Comparison of ENCODE assay signal across 8 cellular contexts in genomic region chr9:127785023-127785932, GRCh38. TPM values are rescaled to one million over a fixed set of nuclear protein-coding genes. Genes with fewer than 3 reads are reported as not detected.
DNase-seq lines count a peak whose midpoint lies in the region; ATAC-seq and TF ChIP-seq lines count a peak whose summit lies in the region.

No MANE protein-coding gene starts in this region.

- H3K27ac Mint-ChIP-seq in T-cell (peak overlapping the region; percentile 96 to 97), progenitor cell of endocrine pancreas (peak overlapping the region; percentile 82)

- H3K27ac ChIP-seq in adrenal gland (peak overlapping the region; percentile 40 to 99 (median 96)), heart right ventricle (peak overlapping the region; percentile 88 to 99 (median 98))

- H3K36me3 Mint-ChIP-seq in T-cell = peaks cover 19% of the 10 kb centered on the region
- H3K36me3 Mint-ChIP-seq in progenitor cell of endocrine pancreas (ENCODE audit: insufficient read depth) = peaks cover 14% of the 10 kb centered on the region

- 0 to 1% (median 1%) methylated on average over 16 to 115 of the region's 123 CpGs; no CpG with 5 or more reads in 1 of the 4 donors for WGBS in adrenal gland, 4 donors
- WGBS in heart right ventricle, 2 donors = 0 to 1% methylated on average over 52 to 107 of the region's 123 CpGs

- peak overlapping the region; percentile 68 to 91 (median 88) for H3K4me3 Mint-ChIP-seq in T-cell
- H3K4me3 Mint-ChIP-seq in progenitor cell of endocrine pancreas (ENCODE audit: low read depth) = peak overlapping the region; percentile 88

- TF ChIP-seq CTCF in GM12874 (IDR thresholded peaks at IDR 0.05; ENCODE audit: insufficient read depth, low read depth, low read length) = peak; percentile 91
- peak; percentile 75 to 95 (median 93) for TF ChIP-seq CTCF in adrenal gland (IDR thresholded peaks at IDR 0.05)
- peak; percentile 90 to 96 (median 92) for TF ChIP-seq CTCF in heart right ventricle (IDR thresholded peaks at IDR 0.05)
- peak; percentile 91 for TF ChIP-seq CTCF in progenitor cell of endocrine pancreas (IDR thresholded peaks at IDR 0.05; ENCODE audit: unreplicated experiment)

- H3K4me1 Mint-ChIP-seq in T-cell = peaks cover 67 to 74% (median 70%) of the 10 kb centered on the region in 3 donors
- H3K4me1 Mint-ChIP-seq in progenitor cell of endocrine pancreas (ENCODE audit: low read depth) = peaks cover 6% of the 10 kb centered on the region

- CTCF ChIA-PET in T-cell (lab: Charles Lee) = interaction anchor here (0.6 to 2.2 kb wide), 17 partner anchors 9 to 282 kb away, joined by 3 to 31 read pairs (median 3); partner anchors contain the start of genes NAIF1 (in 1 of the 2), SLC25A25 (in 1 of the 2) and TOR2A (in 1 of the 2)

- H3K9me3 ChIP-seq in adrenal gland (replicated peaks in 1 of 3) (no peaks in the 10 kb centered on the region), heart right ventricle (no peaks in the 10 kb centered on the region)

- DNase-seq in NCI-H1105 (lab: John Stamatoyannopoulos, UW) (peak; percentile 77), T-cell (peak; percentile 72 to 92 (median 85)), adrenal gland (peak; percentile 82 to 94 (median 89)), heart right ventricle (peak; percentile 89 to 92), progenitor cell of endocrine pancreas (ENCODE audit: low spot score, unreplicated experiment) (peak; percentile 90), ureter (ENCODE audit: low spot score) (peak; percentile 90)

- peak in 1 of 2 donors; percentile 55 for TF ChIP-seq POLR2A in adrenal gland (IDR thresholded peaks at IDR 0.05)

- ATAC-seq in HG02642 (IDR thresholded peaks at IDR 0.05; ENCODE audit: poor library complexity, unreplicated experiment) (peak; percentile 53), T-cell (replicated peaks in 1 of 4) (peak; percentile 59 to 67 (median 60)), heart right ventricle (peak; percentile 62 to 78 (median 70))

- POLR2A ChIA-PET in T-cell (lab: Charles Lee) = interaction anchor here in 1 of 2 donors (0.6 to 1.0 kb wide), 3 partner anchors 121 to 337 kb away, joined by 4 to 7 read pairs (median 7); partner anchors contain the start of gene ST6GALNAC4

- H3K9me3 Mint-ChIP-seq in T-cell (no peaks in the 10 kb centered on the region), progenitor cell of endocrine pancreas (ENCODE audit: low read depth) (no peaks in the 10 kb centered on the region)

- peak overlapping the region in 2 of 4 donors; percentile 72 to 100 for H3K4me3 ChIP-seq in adrenal gland
- peak overlapping the region; percentile 19 to 100 (median 97) for H3K4me3 ChIP-seq in heart right ventricle

- H3K4me1 ChIP-seq in adrenal gland (replicated peaks in 1 of 2) = peaks cover 12 to 42% of the 10 kb centered on the region in 2 donors
- peaks cover 9 to 82% (median 52%) of the 10 kb centered on the region in 9 donors for H3K4me1 ChIP-seq in heart right ventricle

- H3K27me3 Mint-ChIP-seq in T-cell (no peaks in the 10 kb centered on the region), progenitor cell of endocrine pancreas (no peaks in the 10 kb centered on the region)

- H3K27me3 ChIP-seq in adrenal gland = no peaks in the 10 kb centered on the region
- no peaks in the 10 kb centered on the region for H3K27me3 ChIP-seq in heart right ventricle

- intact Hi-C loops in adrenal gland (cut with DNase I) = no loop called here
- intact Hi-C loops in heart right ventricle (cut with DNase I) = loop anchor here in 9 of 10 donors (1.0 to 10.0 kb wide), 9 partner anchors 48 to 198 kb away; partner anchors contain the start of genes ST6GALNAC4 (in 3 of the 9) and TOR2A (in 3 of the 9)

- H3K36me3 ChIP-seq in adrenal gland (replicated peaks in 1 of 2) (peaks cover 0 to 37% of the 10 kb centered on the region in 2 donors), heart right ventricle (peaks cover 0 to 36% (median 28%) of the 10 kb centered on the region in 9 donors)

RNA-seq across cellular contexts. Expression of gene CDK9, which starts 0.6 kb away (rescaled TPM):
- total RNA-seq in T-cell (100 to 1,000 TPM; 108 to 159 (median 147) TPM), adrenal gland (100 to 1,000 TPM in 6 of 8 donors, 10 to 100 TPM in 2; 81.8 to 238 (median 117) TPM), heart right ventricle (10 to 100 TPM; 30.9 to 59.0 (median 44.1) TPM), progenitor cell of endocrine pancreas (90.9 and 100 TPM in 2 replicates), ureter (81.0 TPM)
- polyA plus RNA-seq in adrenal gland (100 to 1,000 TPM in 2 of 3 donors, 10 to 100 TPM in 1; 64.0 to 202 (median 166) TPM), heart right ventricle (10 to 100 TPM; 32.5 to 47.7 TPM)

RNA-seq across cellular contexts. Expression of gene SH2D3C, which starts 6.8 kb away (rescaled TPM):
- total RNA-seq in T-cell = 10 to 100 TPM; 31.6 to 48.7 (median 47.7) TPM
- total RNA-seq in adrenal gland = 10 to 100 TPM in 4 of 8 donors, 1 to 10 TPM in 4; 4.4 to 14.2 (median 10.3) TPM
- 10 to 100 TPM in 2 of 3 donors, 1 to 10 TPM in 1; 2.1 to 27.1 (median 19.1) TPM for polyA plus RNA-seq in adrenal gland
- 10 to 100 TPM; 10.9 to 26.0 (median 17.7) TPM for total RNA-seq in heart right ventricle
- 10 to 100 TPM; 30.1 to 36.7 TPM for polyA plus RNA-seq in heart right ventricle
- 2.0 and 2.6 TPM in 2 replicates for total RNA-seq in progenitor cell of endocrine pancreas
- total RNA-seq in ureter = 15.7 TPM

RNA-seq across cellular contexts. Expression of gene FPGS, which starts 17.4 kb away (rescaled TPM):
- total RNA-seq in T-cell = 100 to 1,000 TPM in 3 of 5 donors, 10 to 100 TPM in 2; 78.4 to 151 (median 139) TPM
- total RNA-seq in adrenal gland = 100 to 1,000 TPM in 5 of 8 donors, 10 to 100 TPM in 3; 58.7 to 359 (median 120) TPM
- polyA plus RNA-seq in adrenal gland = 100 to 1,000 TPM in 2 of 3 donors, 10 to 100 TPM in 1; 59.6 to 176 (median 144) TPM
- 10 to 100 TPM; 40.2 to 58.5 (median 46.5) TPM for total RNA-seq in heart right ventricle
- polyA plus RNA-seq in heart right ventricle = 10 to 100 TPM; 40.7 to 45.5 TPM
- total RNA-seq in progenitor cell of endocrine pancreas = 75.0 and 78.4 TPM in 2 replicates
- 115 TPM for total RNA-seq in ureter

RNA-seq across cellular contexts. Expression of gene TOR2A, which starts 50.2 kb away (rescaled TPM):
- total RNA-seq in T-cell (10 to 100 TPM in 3 of 5 donors, 1 to 10 TPM in 2; 7.7 to 18.4 (median 15.5) TPM), adrenal gland (10 to 100 TPM; 10.8 to 30.6 (median 18.5) TPM), heart right ventricle (1 to 10 TPM; 1.5 to 6.3 (median 2.2) TPM), progenitor cell of endocrine pancreas (21.8 and 24.2 TPM in 2 replicates), ureter (9.9 TPM)
- polyA plus RNA-seq in adrenal gland (10 to 100 TPM in 2 of 3 donors, 1 to 10 TPM in 1; 4.3 to 16.9 (median 14.6) TPM), heart right ventricle (1 to 10 TPM; 6.9 to 7.6 TPM)

Comparison
In these comparisons a context has a peak if more than half of its experiments do, and no peak if none do; other contexts are left out.
1. intact Hi-C loops: an anchor here in heart right ventricle (1.0 to 10.0 kb wide); none called in adrenal gland.